In the genomic region with DNA sequence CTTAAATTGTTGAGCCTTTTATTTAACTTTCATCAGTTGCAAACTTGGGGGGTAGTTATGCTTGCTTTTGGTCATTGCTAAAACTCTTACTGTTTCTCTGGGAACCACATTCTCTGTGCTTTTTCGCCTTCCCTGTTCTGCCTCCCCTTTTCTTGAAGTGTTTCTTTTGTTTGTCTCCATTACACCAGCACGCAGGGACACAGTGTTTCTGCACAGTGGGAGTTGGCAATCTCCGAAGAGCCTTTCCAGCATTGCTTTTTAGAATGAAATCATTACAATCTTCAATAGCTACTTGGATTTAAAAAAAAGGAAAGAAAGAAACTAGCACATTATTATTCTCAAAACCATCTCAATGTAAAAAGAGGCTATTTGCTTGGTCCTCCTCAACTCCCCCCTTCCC, we compare ENCODE assay signal across 16 cellular contexts.
DNase-seq lines count a peak whose midpoint lies in the region; ATAC-seq and TF ChIP-seq lines count a peak whose summit lies in the region.
"Had no signal": no experiment of that assay in that cellular context is flagged by ENCODE, and none has a peak within 500 bp of the region (broad histone marks: within the 10 kb centered on the region; RNA-seq: fewer than 3 reads in every experiment).

No MANE protein-coding gene starts in this region.

- peaks cover 56% of the 10 kb centered on the region for H3K4me1 ChIP-seq in GM23338 (ENCODE audit: insufficient read depth)
- H3K4me1 ChIP-seq in neural progenitor cell = peaks cover 66% of the 10 kb centered on the region

- H3K4me2 ChIP-seq in GM23338 = peak overlapping the region; percentile 39; the same call in 1 of the 2 replicates
- peak overlapping the region; percentile 54 for H3K4me2 ChIP-seq in neural progenitor cell
- H3K4me2 ChIP-seq: BLaER1 treated with 17β-estradiol and CSF1 and Interleukin-3, amounts not matched to agents 10 nM and 100 nM had no signal

- H3K27ac Mint-ChIP-seq in GM23338 = peak overlapping the region; percentile 12
- peak overlapping the region; percentile 96 for H3K27ac Mint-ChIP-seq in neural progenitor cell
- H3K27ac Mint-ChIP-seq in activated CD4-positive, alpha-beta T cell treated with anti-CD3 and anti-CD28 coated beads, Interleukin-2, amount 10 ng/mL, durations not matched to agents 24 days and 14 days = no peak overlapping the region
- H3K27ac Mint-ChIP-seq: CD8-positive, alpha-beta T cell; HFFc6 had no signal

- peak overlapping the region; percentile 61 for H3K27ac ChIP-seq in GM23338 (ENCODE audit: low read depth)
- no peak overlapping the region for H3K27ac ChIP-seq in neural progenitor cell
- H3K27ac ChIP-seq: BLaER1 treated with 17β-estradiol and CSF1 and Interleukin-3, amounts not matched to agents 10 nM and 100 nM had no signal

- H4K20me1 ChIP-seq in GM23338 (replicated peaks; ENCODE audit: insufficient read depth) = no peaks in the 10 kb centered on the region
- no peaks in the 10 kb centered on the region for H4K20me1 ChIP-seq in neural progenitor cell (ENCODE audit: low read depth)
- H4K20me1 ChIP-seq: BLaER1 treated with 17β-estradiol and CSF1 and Interleukin-3, amounts not matched to agents 10 nM and 100 nM had no signal

- TF ChIP-seq CTCF in GM23338 (conservative IDR thresholded peaks at IDR 0.05; ENCODE audit: low read depth in 2 of 2) = no peak
- no peak for TF ChIP-seq CTCF in astrocyte of the cerebellum (IDR thresholded peaks at IDR 0.05; ENCODE audit: low read depth, low read length, missing control alignments)
- TF ChIP-seq CTCF in neural progenitor cell (IDR thresholded peaks at IDR 0.05) = no peak

- ATAC-seq in GM23338 (peak; percentile 27; the same call in 2 of the 3 replicates), GM19328 (IDR thresholded peaks at IDR 0.05; ENCODE audit: unreplicated experiment) (no peak), GM21526 (IDR thresholded peaks at IDR 0.05; ENCODE audit: low FRiP score, unreplicated experiment) (no peak)
- ATAC-seq: CD8-positive, alpha-beta T cell had no signal

- H3K4me1 Mint-ChIP-seq in GM23338 (peaks cover 53% of the 10 kb centered on the region), neural progenitor cell (peaks cover 38% of the 10 kb centered on the region)
- H3K4me1 Mint-ChIP-seq in activated CD4-positive, alpha-beta T cell treated with anti-CD3 and anti-CD28 coated beads, Interleukin-2, amount 10 ng/mL, durations not matched to agents 24 days and 14 days = no peaks in the 10 kb centered on the region

- H2AFZ ChIP-seq in GM23338 = no peak overlapping the region
- peak overlapping the region; percentile 87 for H2AFZ ChIP-seq in neural progenitor cell (replicated peaks)

- H3K4me3 Mint-ChIP-seq in GM23338 = no peak overlapping the region
- H3K4me3 Mint-ChIP-seq in neural progenitor cell = peak overlapping the region; percentile 29
- H3K4me3 Mint-ChIP-seq in activated CD4-positive, alpha-beta T cell treated with anti-CD3 and anti-CD28 coated beads, Interleukin-2, amount 10 ng/mL, durations not matched to agents 24 days and 14 days = no peak overlapping the region
- H3K4me3 Mint-ChIP-seq: CD8-positive, alpha-beta T cell; HFFc6 had no signal

- no peaks in the 10 kb centered on the region for H3K9me3 Mint-ChIP-seq in GM23338
- no peaks in the 10 kb centered on the region for H3K9me3 Mint-ChIP-seq in neural progenitor cell
- H3K9me3 Mint-ChIP-seq in activated CD4-positive, alpha-beta T cell treated with anti-CD3 and anti-CD28 coated beads, Interleukin-2, amount 10 ng/mL, durations not matched to agents 24 days and 14 days = no peaks in the 10 kb centered on the region
- H3K9me3 Mint-ChIP-seq: CD8-positive, alpha-beta T cell had no signal

- intact Hi-C loops in head of caudate nucleus (cut with DNase I) = no loop called here
- intact Hi-C loops in activated CD4-positive, alpha-beta T cell treated with anti-CD3 and anti-CD28 coated beads, Interleukin-2, amount 10 ng/mL, durations not matched to agents 24 days and 14 days (cut with micrococcal nuclease) = no loop called here

- H3F3A ChIP-seq in GM23338 (replicated peaks; ENCODE audit: low read depth) = no peaks in the 10 kb centered on the region
- no peaks in the 10 kb centered on the region for H3F3A ChIP-seq in neural progenitor cell (ENCODE audit: low read depth)

- in situ Hi-C loops in astrocyte of the cerebellum (cut with HindIII; ENCODE audit: low sequenced_read_pairs) = no loop called here

- H3K9me2 ChIP-seq in GM23338 (ENCODE audit: insufficient read depth) = no peaks in the 10 kb centered on the region; the same call in none of the 2 replicates

- H3K4me3 ChIP-seq in GM23338 (no peak overlapping the region), astrocyte of the cerebellum (ENCODE audit: low read depth, low read length) (no peak overlapping the region), neural progenitor cell (no peak overlapping the region)
- H3K4me3 ChIP-seq: BLaER1 treated with 17β-estradiol and CSF1 and Interleukin-3, amounts not matched to agents 10 nM and 100 nM had no signal

- H3K36me3 Mint-ChIP-seq in GM23338 (ENCODE audit: low read depth) (peaks cover 4% of the 10 kb centered on the region; the same call in 1 of the 3 replicates), neural progenitor cell (no peaks in the 10 kb centered on the region)
- H3K36me3 Mint-ChIP-seq in activated CD4-positive, alpha-beta T cell treated with anti-CD3 and anti-CD28 coated beads, Interleukin-2, amount 10 ng/mL, durations not matched to agents 24 days and 14 days (ENCODE audit: low read depth) = no peaks in the 10 kb centered on the region
- H3K36me3 Mint-ChIP-seq: CD8-positive, alpha-beta T cell had no signal

- H3K36me3 ChIP-seq in GM23338 (ENCODE audit: insufficient read depth) = no peaks in the 10 kb centered on the region; the same call in 1 of the 2 replicates
- no peaks in the 10 kb centered on the region for H3K36me3 ChIP-seq in neural progenitor cell
- H3K36me3 ChIP-seq: BLaER1 treated with 17β-estradiol and CSF1 and Interleukin-3, amounts not matched to agents 10 nM and 100 nM had no signal

- H3K79me2 ChIP-seq in GM23338 (replicated peaks; ENCODE audit: insufficient read depth) (no peaks in the 10 kb centered on the region), neural progenitor cell (ENCODE audit: low read depth) (no peaks in the 10 kb centered on the region)

- H3K9me3 ChIP-seq in neural progenitor cell (ENCODE audit: low read depth) = no peaks in the 10 kb centered on the region
- H3K9me3 ChIP-seq: BLaER1 treated with 17β-estradiol and CSF1 and Interleukin-3, amounts not matched to agents 10 nM and 100 nM had no signal

- DNase-seq in GM23338 (ENCODE audit: low spot score) (peak; percentile 32), astrocyte of the cerebellum (ENCODE audit: low read depth) (peak; percentile 12), head of caudate nucleus (peak in 22 of 42 donors; percentile 3 to 61 (median 25)), neural progenitor cell (ENCODE audit: low spot score) (peak; percentile 22), islet precursor cell (no peak)
- DNase-seq in activated CD4-positive, alpha-beta T cell treated with anti-CD3 and anti-CD28 coated beads, Interleukin-2, amount 10 ng/mL, durations not matched to agents 24 days and 14 days = no peak
- DNase-seq: Calu3; CD8-positive, alpha-beta T cell; HFFc6; NCI-H1930; NCI-H2171 treated with DMSO at 0.1 percent for 48 hours; NCI-H748 treated with DMSO at 0.1 percent for 48 hours; Right ventricle myocardium superior had no signal

- H3K27me3 Mint-ChIP-seq in GM23338 (ENCODE audit: insufficient read depth, low read depth, poor library complexity) (no peaks in the 10 kb centered on the region), neural progenitor cell (ENCODE audit: insufficient read depth, low read depth) (no peaks in the 10 kb centered on the region)
- H3K27me3 Mint-ChIP-seq in activated CD4-positive, alpha-beta T cell treated with anti-CD3 and anti-CD28 coated beads, Interleukin-2, amount 10 ng/mL, durations not matched to agents 24 days and 14 days = no peaks in the 10 kb centered on the region

- H3K27me3 ChIP-seq in GM23338 (ENCODE audit: insufficient read depth) = no peaks in the 10 kb centered on the region
- H3K27me3 ChIP-seq in neural progenitor cell = no peaks in the 10 kb centered on the region
- H3K27me3 ChIP-seq: BLaER1 treated with 17β-estradiol and CSF1 and Interleukin-3, amounts not matched to agents 10 nM and 100 nM had no signal

- no peak overlapping the region for H3K9ac ChIP-seq in neural progenitor cell
- H3K9ac ChIP-seq: BLaER1 treated with 17β-estradiol and CSF1 and Interleukin-3, amounts not matched to agents 10 nM and 100 nM had no signal

TF ChIP-seq in GM23338, 12 proteins besides CTCF, POLR2A, EP300 and RAD21 (continues in another document):
- TF ChIP-seq JUNB (IDR thresholded peaks at IDR 0.05; ENCODE audit: unreplicated experiment) (no peak), POLR2AphosphoS5 (IDR thresholded peaks at IDR 0.05; ENCODE audit: low read depth) (no peak)
- TF ChIP-seq, protein P1, sequence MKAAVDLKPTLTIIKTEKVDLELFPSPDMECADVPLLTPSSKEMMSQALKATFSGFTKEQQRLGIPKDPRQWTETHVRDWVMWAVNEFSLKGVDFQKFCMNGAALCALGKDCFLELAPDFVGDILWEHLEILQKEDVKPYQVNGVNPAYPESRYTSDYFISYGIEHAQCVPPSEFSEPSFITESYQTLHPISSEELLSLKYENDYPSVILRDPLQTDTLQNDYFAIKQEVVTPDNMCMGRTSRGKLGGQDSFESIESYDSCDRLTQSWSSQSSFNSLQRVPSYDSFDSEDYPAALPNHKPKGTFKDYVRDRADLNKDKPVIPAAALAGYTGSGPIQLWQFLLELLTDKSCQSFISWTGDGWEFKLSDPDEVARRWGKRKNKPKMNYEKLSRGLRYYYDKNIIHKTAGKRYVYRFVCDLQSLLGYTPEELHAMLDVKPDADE (IDR thresholded peaks at IDR 0.05) = no peak

Comparison
In these comparisons a context has a peak if more than half of its experiments do, and no peak if none do; other contexts are left out.
1. DNase-seq: peak in GM23338 (single experiment), astrocyte of the cerebellum (single experiment), head of caudate nucleus (22 of 42) and neural progenitor cell (single experiment); none in islet precursor cell (single experiment) and activated CD4-positive, alpha-beta T cell treated with anti-CD3 and anti-CD28 coated beads, Interleukin-2, amount 10 ng/mL, durations not matched to agents 24 days and 14 days (single experiment).